ENCODE assay signal across 8 cellular contexts in the genomic region with DNA sequence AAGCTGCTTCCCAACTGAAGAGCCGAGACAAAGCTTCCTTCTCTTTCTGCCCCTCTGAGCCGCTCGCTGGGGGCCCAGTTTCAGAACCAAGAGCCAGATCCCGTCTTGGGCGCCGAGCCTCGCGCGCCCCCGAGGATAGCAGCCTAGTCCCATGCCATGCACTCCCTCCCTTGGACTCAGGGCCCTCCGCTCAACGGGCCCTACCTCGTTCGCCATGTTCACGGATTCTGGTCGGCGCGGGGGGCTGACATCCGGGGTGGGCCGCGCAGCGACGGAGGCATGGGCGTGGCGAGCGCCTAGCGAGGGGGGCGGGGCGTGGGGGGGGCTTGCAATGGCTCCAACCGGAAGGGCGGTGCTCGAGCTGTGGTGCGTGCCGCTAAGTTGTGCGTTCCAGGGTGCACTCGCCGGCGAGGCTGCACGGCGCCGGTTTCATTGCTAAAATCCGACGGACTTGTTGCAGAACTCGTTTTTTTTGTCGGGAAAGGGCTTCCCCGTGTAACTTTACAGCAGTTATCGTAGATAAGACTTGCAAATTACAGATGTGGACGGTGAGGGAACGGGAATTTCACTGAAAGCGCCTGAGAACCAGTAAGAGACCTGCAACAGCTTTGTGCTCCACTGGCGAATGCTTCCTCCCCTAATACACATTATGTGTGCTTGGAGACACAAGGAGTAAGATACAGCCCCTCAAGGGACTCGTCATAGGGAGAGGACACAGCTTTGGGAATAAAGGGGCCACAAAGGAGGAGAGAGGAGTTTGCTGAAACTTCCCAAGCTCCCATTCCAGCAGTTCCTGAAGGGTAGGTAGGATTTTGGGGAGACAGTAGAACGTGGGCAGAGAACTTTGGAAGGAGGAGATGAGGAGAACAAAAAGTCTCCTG.
DNase-seq lines count a peak whose midpoint lies in the region; ATAC-seq lines count a peak whose summit lies in the region.

A gene (minus strand): TSS at position 304 of the 881 bp plus-strand sequence. CDS start 88 bp downstream, at position 216.

- H3K9me3 Mint-ChIP-seq in central memory CD8-positive, alpha-beta T cell, result no peaks in the 10 kb centered on the region

- H3K27ac Mint-ChIP-seq in central memory CD8-positive, alpha-beta T cell (ENCODE audit: low read depth), result peak within 1 kb of the TSS; percentile 98

- H3K27me3 Mint-ChIP-seq in central memory CD8-positive, alpha-beta T cell, result no peaks in the 10 kb centered on the region

- peak; percentile 95 for ATAC-seq in GM18909 (IDR thresholded peaks at IDR 0.05; ENCODE audit: poor library complexity, unreplicated experiment)
- ATAC-seq in HG03159 (IDR thresholded peaks at IDR 0.05; ENCODE audit: unreplicated experiment), result peak; percentile 96
- ATAC-seq in activated CD4-positive, CD25-positive, alpha-beta regulatory T cell treated with anti-CD3 and anti-CD28 coated beads, Interleukin-2, amount 50 U/mL, for 24 hours, result peak; percentile 98
- peak; percentile 93 for ATAC-seq in central memory CD8-positive, alpha-beta T cell (replicated peaks; ENCODE audit: extremely low read depth, poor library complexity, severe bottlenecking)

- DNase-seq in AG08395 (ENCODE audit: low spot score) (peak; percentile 95), NCI-H2227 treated with DMSO at 0.1 percent for 48 hours (lab: John Stamatoyannopoulos, UW) (peak; percentile 72), islet precursor cell (peak; percentile 94)
- DNase-seq in central memory CD8-positive, alpha-beta T cell (ENCODE audit: low spot score in 2 of 2), result peak; percentile 76 to 78
- peak; percentile 91 for DNase-seq in stimulated activated CD4-positive, alpha-beta T cell treated with anti-CD3 and anti-CD28 coated beads, Interleukin-12 subunit alpha, Interleukin-12 subunit beta, amount 100 ng/mL, for 4 hours

- H3K4me3 Mint-ChIP-seq in central memory CD8-positive, alpha-beta T cell, result peak within 1 kb of the TSS; percentile 99

- H3K36me3 Mint-ChIP-seq in central memory CD8-positive, alpha-beta T cell (ENCODE audit: insufficient read depth), result peaks cover 30% of the 10 kb centered on the region

- H3K4me1 Mint-ChIP-seq in central memory CD8-positive, alpha-beta T cell, result peaks cover 65% of the 10 kb centered on the region

Comparison
In these comparisons a context has a peak if more than half of its experiments do, and no peak if none do; other contexts are left out.
1. Peak in every context shown above with its lines: DNase-seq and ATAC-seq.